In the genomic region with DNA sequence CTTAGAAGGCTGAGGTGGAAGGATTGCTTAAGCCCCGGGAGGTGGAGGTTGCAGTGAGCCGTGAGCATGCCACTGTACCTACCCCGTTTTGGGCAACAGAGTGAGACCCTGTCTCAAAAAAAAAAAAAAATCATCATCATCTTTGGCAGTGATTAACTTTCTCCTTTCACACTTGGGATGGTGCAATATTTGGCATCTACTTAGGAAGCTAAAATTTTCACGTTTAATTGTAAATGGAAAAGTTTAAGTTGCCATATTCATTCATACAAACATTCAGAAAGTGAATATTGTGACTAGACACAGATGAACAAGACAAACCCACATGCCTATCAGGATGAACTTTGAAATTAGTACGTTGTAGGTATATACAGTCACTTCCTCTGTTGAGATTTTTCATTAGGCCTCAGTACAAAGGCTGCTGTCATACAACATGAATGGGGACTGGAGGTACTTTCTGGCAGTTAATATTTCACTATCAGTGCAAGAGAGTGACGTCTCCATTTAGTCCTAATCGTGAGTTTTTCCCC, we compare ENCODE assay signal across 1 cellular context.
TF ChIP-seq lines count a peak whose summit lies in the region.

No MANE protein-coding gene starts in this region.

TF ChIP-seq in HepG2, 621 proteins besides CTCF, POLR2A, EP300 and RAD21 (continued from another document and continues in another):
- TF ChIP-seq, protein P1, sequence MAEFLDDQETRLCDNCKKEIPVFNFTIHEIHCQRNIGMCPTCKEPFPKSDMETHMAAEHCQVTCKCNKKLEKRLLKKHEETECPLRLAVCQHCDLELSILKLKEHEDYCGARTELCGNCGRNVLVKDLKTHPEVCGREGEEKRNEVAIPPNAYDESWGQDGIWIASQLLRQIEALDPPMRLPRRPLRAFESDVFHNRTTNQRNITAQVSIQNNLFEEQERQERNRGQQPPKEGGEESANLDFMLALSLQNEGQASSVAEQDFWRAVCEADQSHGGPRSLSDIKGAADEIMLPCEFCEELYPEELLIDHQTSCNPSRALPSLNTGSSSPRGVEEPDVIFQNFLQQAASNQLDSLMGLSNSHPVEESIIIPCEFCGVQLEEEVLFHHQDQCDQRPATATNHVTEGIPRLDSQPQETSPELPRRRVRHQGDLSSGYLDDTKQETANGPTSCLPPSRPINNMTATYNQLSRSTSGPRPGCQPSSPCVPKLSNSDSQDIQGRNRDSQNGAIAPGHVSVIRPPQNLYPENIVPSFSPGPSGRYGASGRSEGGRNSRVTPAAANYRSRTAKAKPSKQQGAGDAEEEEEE (CRISPR knock-in tag; IDR thresholded peaks at IDR 0.05; ENCODE audit: borderline replicate concordance): no peak
- TF ChIP-seq ZFP90 (CRISPR knock-in tag; IDR thresholded peaks at IDR 0.05; ENCODE audit: borderline replicate concordance) (0 out of 2 replicates have a peak, but pooled peaks have one; percentile 14), ZNF619 (CRISPR knock-in tag; IDR thresholded peaks at IDR 0.05) (no peak; the same call in 1 of the 2 replicates), FOSL2 (CRISPR knock-in tag; IDR thresholded peaks at IDR 0.05) (no peak; the same call in 1 of the 2 replicates), HNF1A (IDR thresholded peaks at IDR 0.05; ENCODE audit: low read depth) (peak; percentile 83), HNF1A (CRISPR knock-in tag; IDR thresholded peaks at IDR 0.05; ENCODE audit: borderline replicate concordance) (peak; percentile 93), GFI1 (CRISPR knock-in tag; IDR thresholded peaks at IDR 0.05; ENCODE audit: borderline replicate concordance) (peak; percentile 88), HMG20B (CRISPR knock-in tag; conservative IDR thresholded peaks at IDR 0.05) (0 out of 2 replicates have a peak, but pooled peaks have one; percentile 41), ZNF296 (CRISPR knock-in tag; conservative IDR thresholded peaks at IDR 0.05) (no peak), TARDBP (CRISPR knock-in tag; IDR thresholded peaks at IDR 0.05) (peak; percentile 82), DZIP1 (CRISPR knock-in tag; IDR thresholded peaks at IDR 0.05) (no peak), ZNF768 (CRISPR knock-in tag; IDR thresholded peaks at IDR 0.05) (no peak), FUBP1 (CRISPR knock-in tag; IDR thresholded peaks at IDR 0.05; ENCODE audit: borderline replicate concordance) (no peak), LCORL (IDR thresholded peaks at IDR 0.05) (peak; percentile 72; the same call in 1 of the 2 replicates), LCORL (CRISPR knock-in tag; IDR thresholded peaks at IDR 0.05) (0 out of 2 replicates have a peak, but pooled peaks have one; percentile 56), ZNF280D (CRISPR knock-in tag; IDR thresholded peaks at IDR 0.05) (peak; percentile 92), GLI4 (CRISPR knock-in tag; IDR thresholded peaks at IDR 0.05; ENCODE audit: borderline replicate concordance) (no peak), SP2 (CRISPR knock-in tag; IDR thresholded peaks at IDR 0.05) (no peak), CREBL2 (CRISPR knock-in tag; IDR thresholded peaks at IDR 0.05; ENCODE audit: borderline replicate concordance) (no peak), ZNF547 (CRISPR knock-in tag; IDR thresholded peaks at IDR 0.05) (peak; percentile 63; the same call in 1 of the 2 replicates), ZMYM4 (CRISPR knock-in tag; IDR thresholded peaks at IDR 0.05) (peak; percentile 36), HMG20A (CRISPR knock-in tag; IDR thresholded peaks at IDR 0.05; ENCODE audit: borderline replicate concordance) (peak; percentile 60; the same call in 1 of the 2 replicates), ZBTB10 (CRISPR knock-in tag; IDR thresholded peaks at IDR 0.05; ENCODE audit: borderline replicate concordance) (no peak), ZNF749 (CRISPR knock-in tag; IDR thresholded peaks at IDR 0.05; ENCODE audit: borderline replicate concordance) (no peak), SALL2 (CRISPR knock-in tag; IDR thresholded peaks at IDR 0.05) (no peak), CBX2 (IDR thresholded peaks at IDR 0.05; ENCODE audit: low read depth, low read length) (no peak), CBX2 (CRISPR knock-in tag; IDR thresholded peaks at IDR 0.05; ENCODE audit: low read depth) (no peak), ZBTB8A (CRISPR knock-in tag; IDR thresholded peaks at IDR 0.05; ENCODE audit: borderline replicate concordance, low read depth) (no peak), ZFP36 (IDR thresholded peaks at IDR 0.05; ENCODE audit: borderline replicate concordance, low read depth, low read length, partially characterized antibody) (no peak), ZNF546 (CRISPR knock-in tag; conservative IDR thresholded peaks at IDR 0.05) (no peak), TEAD3 (CRISPR knock-in tag; optimal IDR thresholded peaks at IDR 0.05; ENCODE audit: borderline replicate concordance) (no peak), ZFY (CRISPR knock-in tag; IDR thresholded peaks at IDR 0.05) (peak; percentile 92), IRF2 (CRISPR knock-in tag; IDR thresholded peaks at IDR 0.05) (peak; percentile 70; the same call in 1 of the 2 replicates), ZNF577 (CRISPR knock-in tag; IDR thresholded peaks at IDR 0.05; ENCODE audit: borderline replicate concordance, low read depth) (no peak), ZSCAN12 (CRISPR knock-in tag; IDR thresholded peaks at IDR 0.05) (0 out of 2 replicates have a peak, but pooled peaks have one; percentile 80), TP53 (CRISPR knock-in tag; conservative IDR thresholded peaks at IDR 0.05) (no peak), GTF2F1 (IDR thresholded peaks at IDR 0.05; ENCODE audit: low read length) (no peak)
- TF ChIP-seq, protein P2, sequence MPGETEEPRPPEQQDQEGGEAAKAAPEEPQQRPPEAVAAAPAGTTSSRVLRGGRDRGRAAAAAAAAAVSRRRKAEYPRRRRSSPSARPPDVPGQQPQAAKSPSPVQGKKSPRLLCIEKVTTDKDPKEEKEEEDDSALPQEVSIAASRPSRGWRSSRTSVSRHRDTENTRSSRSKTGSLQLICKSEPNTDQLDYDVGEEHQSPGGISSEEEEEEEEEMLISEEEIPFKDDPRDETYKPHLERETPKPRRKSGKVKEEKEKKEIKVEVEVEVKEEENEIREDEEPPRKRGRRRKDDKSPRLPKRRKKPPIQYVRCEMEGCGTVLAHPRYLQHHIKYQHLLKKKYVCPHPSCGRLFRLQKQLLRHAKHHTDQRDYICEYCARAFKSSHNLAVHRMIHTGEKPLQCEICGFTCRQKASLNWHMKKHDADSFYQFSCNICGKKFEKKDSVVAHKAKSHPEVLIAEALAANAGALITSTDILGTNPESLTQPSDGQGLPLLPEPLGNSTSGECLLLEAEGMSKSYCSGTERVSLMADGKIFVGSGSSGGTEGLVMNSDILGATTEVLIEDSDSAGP (CRISPR knock-in tag; IDR thresholded peaks at IDR 0.05; ENCODE audit: borderline replicate concordance): no peak
